Comparison of ENCODE assay signal across 8 cellular contexts in genomic region chr17:7704601-7705268, GRCh38. TPM values are rescaled to one million over a fixed set of nuclear protein-coding genes. Genes with fewer than 3 reads are reported as not detected.
A peak's percentile ranks its signal among the peaks of the same experiment; 100 is the strongest.
DNase-seq lines count a peak whose midpoint lies in the region; ATAC-seq and TF ChIP-seq lines count a peak whose summit lies in the region.

Gene EFNB3, plus strand, starts transcription at chr17:7705202. Its CDS starts 397 bp downstream, at chr17:7705599.

- peak within 1 kb of the TSS; percentile 88 for H3K27ac Mint-ChIP-seq in WTC11

- H3K36me3 ChIP-seq in ACC112 (ENCODE audit: insufficient read depth, low read length): no peaks in the 10 kb centered on the region
- peaks cover 1% of the 10 kb centered on the region for H3K36me3 ChIP-seq in H7 (replicated peaks; ENCODE audit: control insufficient read depth, insufficient read depth, low read length)
- H3K36me3 ChIP-seq in prostate gland: peaks cover 0 to 7% of the 10 kb centered on the region in 2 donors

- DNase-seq in H7: peak; percentile 95
- DNase-seq in WTC11 (ENCODE audit: low spot score): peak; percentile 79
- peak; percentile 36 for DNase-seq in foreskin melanocyte
- peak; percentile 28 for DNase-seq in prostate gland (ENCODE audit: low spot score)
- DNase-seq in SKM-1 (lab: John Stamatoyannopoulos, UW; ENCODE audit: unreplicated experiment): no peak

- H3K9me3 ChIP-seq in prostate gland: no peaks in the 10 kb centered on the region

- peak within 1 kb of the TSS; percentile 86 for H3K4me3 Mint-ChIP-seq in WTC11

- peaks cover 13% of the 10 kb centered on the region for H3K27me3 Mint-ChIP-seq in WTC11 (ENCODE audit: low read depth)

- TF ChIP-seq POLR2A in prostate gland (IDR thresholded peaks at IDR 0.05): no peak

- H3K4me3 ChIP-seq in ACC112 (ENCODE audit: low read depth, low read length): peak within 1 kb of the TSS; percentile 44
- H3K4me3 ChIP-seq in H7 (ENCODE audit: insufficient read depth, low read depth, low read length): peak within 1 kb of the TSS; percentile 65
- H3K4me3 ChIP-seq in prostate gland: peak within 1 kb of the TSS; percentile 28 to 45

- POLR2A ChIA-PET in WTC11 (lab: Charles Lee): interaction anchor here (0.9 to 4.0 kb wide), 5 partner anchors 12 to 131 kb away, joined by 4 to 55 read pairs (median 13); partner anchors contain the start of genes DNAH2, TP53 and WRAP53

- intact Hi-C loops in prostate gland (cut with DNase I): no loop called here

- H3K4me1 ChIP-seq in ACC112 (ENCODE audit: control insufficient read depth, insufficient read depth, low read length, unreplicated experiment): no peaks in the 10 kb centered on the region
- H3K4me1 ChIP-seq in prostate gland (replicated peaks): peaks cover 7% of the 10 kb centered on the region

- H3K27me3 ChIP-seq in ACC112 (ENCODE audit: insufficient read depth, low read length) (peaks cover 32% of the 10 kb centered on the region), H7 (ENCODE audit: control insufficient read depth, insufficient read depth, low read length) (peaks cover 31% of the 10 kb centered on the region), prostate gland (replicated peaks; ENCODE audit: insufficient read depth) (no peaks in the 10 kb centered on the region)

- peaks cover 30% of the 10 kb centered on the region for H3K4me1 Mint-ChIP-seq in WTC11

- no peak within 1 kb of the TSS for H2AFZ ChIP-seq in ACC112 (ENCODE audit: low read length, unreplicated experiment)

- H3K9me3 Mint-ChIP-seq in WTC11: no peaks in the 10 kb centered on the region

- TF ChIP-seq CTCF in WTC11 (IDR thresholded peaks at IDR 0.05) (no peak), prostate gland (IDR thresholded peaks at IDR 0.05) (no peak)

- peaks cover 2% of the 10 kb centered on the region; the same call in 1 of the 2 replicates for H3K36me3 Mint-ChIP-seq in WTC11

- CTCF ChIA-PET in WTC11 (lab: Charles Lee): interaction anchor here (0.6 to 6.1 kb wide), 11 partner anchors 9 to 119 kb away, joined by 3 to 72 read pairs (median 8); partner anchors contain the start of genes DNAH2, SAT2, SHBG and SOX15

- WGBS in prostate gland: 2% methylated on average over 35 of the region's 45 CpGs

- no peaks in the 10 kb centered on the region for H3K79me2 ChIP-seq in ACC112 (ENCODE audit: control insufficient read depth, insufficient read depth, low read length, unreplicated experiment)

- no peak within 1 kb of the TSS for H3K27ac ChIP-seq in ACC112 (ENCODE audit: low read depth, low read length)
- H3K27ac ChIP-seq in prostate gland: no peak within 1 kb of the TSS

- peak; percentile 64 for ATAC-seq in WTC11
- ATAC-seq in GM18502 (IDR thresholded peaks at IDR 0.05; ENCODE audit: poor library complexity, unreplicated experiment): no peak
- no peak for ATAC-seq in HG02571 (IDR thresholded peaks at IDR 0.05; ENCODE audit: unreplicated experiment)

TF ChIP-seq in WTC11, 78 proteins besides CTCF, POLR2A, EP300 and RAD21 (continues in another document):
- TF ChIP-seq NR3C1 (CRISPR knock-in tag; conservative IDR thresholded peaks at IDR 0.05; ENCODE audit: low read depth) (no peak), SP1 (CRISPR knock-in tag; conservative IDR thresholded peaks at IDR 0.05) (peak; percentile 80), ZNF281 (CRISPR knock-in tag; IDR thresholded peaks at IDR 0.05) (no peak), HMGXB4 (CRISPR knock-in tag; IDR thresholded peaks at IDR 0.05) (no peak; the same call in 1 of the 2 replicates), GRHL2 (CRISPR knock-in tag; IDR thresholded peaks at IDR 0.05; ENCODE audit: insufficient replicate concordance, severe bottlenecking) (no peak), CREM (CRISPR knock-in tag; IDR thresholded peaks at IDR 0.05) (no peak), TCF7 (CRISPR knock-in tag; IDR thresholded peaks at IDR 0.05; ENCODE audit: low read depth) (peak; percentile 7; the same call in 1 of the 2 replicates), PRDM15 (CRISPR knock-in tag; IDR thresholded peaks at IDR 0.05) (peak; percentile 99), ZNF425 (CRISPR knock-in tag; conservative IDR thresholded peaks at IDR 0.05) (no peak), MAX (CRISPR knock-in tag; IDR thresholded peaks at IDR 0.05) (no peak), NR1H2 (CRISPR knock-in tag; IDR thresholded peaks at IDR 0.05) (no peak), GTF2I (CRISPR knock-in tag; conservative IDR thresholded peaks at IDR 0.05) (peak; percentile 94)

RNA-seq across cellular contexts. Expression of gene EFNB3, which starts in this region (rescaled TPM):
- total RNA-seq in H7 (2014; rRNA removed; shearing (Covaris generic)): 6.0 and 6.4 TPM in 2 replicates
- 14.3 to 14.7 TPM (median 14.5 TPM) in 3 replicates for total RNA-seq in WTC11 (2021)
- 1 to 10 TPM; 3.0 to 5.5 TPM for total RNA-seq in prostate gland
